12 cellular contexts compared by ENCODE assay signal in the genomic region with DNA sequence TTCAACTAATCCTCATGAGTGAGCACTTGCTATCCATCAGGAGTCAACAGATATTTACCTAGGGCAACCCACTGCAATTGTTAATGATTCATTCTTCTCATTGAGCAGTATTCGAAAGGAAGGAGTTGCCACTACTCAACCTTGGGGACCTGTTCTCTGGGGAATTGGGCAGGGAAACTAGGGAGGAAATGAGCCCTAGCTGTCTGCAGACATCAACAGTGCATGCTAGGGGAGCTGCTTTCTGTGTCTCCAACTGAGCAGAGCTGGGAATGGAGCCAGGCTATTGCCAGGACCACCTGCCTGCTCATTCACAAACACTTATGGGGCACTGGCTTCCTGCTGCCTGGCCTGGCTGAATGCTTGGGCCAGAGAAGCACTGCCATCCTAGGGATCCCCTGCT.
DNase-seq lines count a peak whose midpoint lies in the region; ATAC-seq, FAIRE-seq and TF ChIP-seq lines count a peak whose summit lies in the region.
"Had no signal": no experiment of that assay in that cellular context is flagged by ENCODE, and none has a peak within 500 bp of the region (broad histone marks: within the 10 kb centered on the region; RNA-seq: fewer than 3 reads in every experiment).

No MANE protein-coding gene starts in this region.

- no peak overlapping the region for H3K27ac Mint-ChIP-seq in nephron progenitor cell
- H3K27ac Mint-ChIP-seq: activated naive CD4-positive, alpha-beta T cell treated with anti-CD3 and anti-CD28 coated beads, Interleukin-2, amount 10 ng/mL, durations not matched to agents 7 days and 5 days had no signal

- FAIRE-seq in GM12891 (lab: Jason Lieb, UNC), result no peak
- FAIRE-seq: frontal cortex had no signal

- H3K27me3 Mint-ChIP-seq in nephron progenitor cell (ENCODE audit: low read depth, poor library complexity), result peaks cover 4% of the 10 kb centered on the region

- H3K4me3 Mint-ChIP-seq in nephron progenitor cell, result no peak overlapping the region
- H3K4me3 Mint-ChIP-seq: activated naive CD4-positive, alpha-beta T cell treated with anti-CD3 and anti-CD28 coated beads, Interleukin-2, amount 10 ng/mL, durations not matched to agents 7 days and 5 days had no signal

- H3K9me3 Mint-ChIP-seq in nephron progenitor cell, result no peaks in the 10 kb centered on the region
- H3K9me3 Mint-ChIP-seq: activated naive CD4-positive, alpha-beta T cell treated with anti-CD3 and anti-CD28 coated beads, Interleukin-2, amount 10 ng/mL, durations not matched to agents 7 days and 5 days had no signal

- no peak for TF ChIP-seq CTCF in nephron progenitor cell (IDR thresholded peaks at IDR 0.05)

- H3K4me1 Mint-ChIP-seq in nephron progenitor cell, result no peaks in the 10 kb centered on the region

- peak; percentile 45 for DNase-seq in COLO668 (lab: John Stamatoyannopoulos, UW; ENCODE audit: unreplicated experiment)
- DNase-seq in NCI-H524 treated with DMSO at 0.1 percent for 48 hours (lab: John Stamatoyannopoulos, UW), result peak; percentile 46
- DNase-seq in SIG-M5 (lab: John Stamatoyannopoulos, UW), result no peak
- no peak for DNase-seq in nephron progenitor cell
- no peak for DNase-seq in GM12891 (ENCODE audit: insufficient read length, low spot score)
- DNase-seq: activated naive CD4-positive, alpha-beta T cell treated with anti-CD3 and anti-CD28 coated beads, Interleukin-2, amount 10 ng/mL, durations not matched to agents 7 days and 5 days; left lung; NCI-H187 treated with DMSO at 0.1 percent for 48 hours had no signal

- no peaks in the 10 kb centered on the region for H3K36me3 Mint-ChIP-seq in nephron progenitor cell (ENCODE audit: low read depth)
- H3K36me3 Mint-ChIP-seq: activated naive CD4-positive, alpha-beta T cell treated with anti-CD3 and anti-CD28 coated beads, Interleukin-2, amount 10 ng/mL, durations not matched to agents 7 days and 5 days had no signal

- ATAC-seq in GM21390 (IDR thresholded peaks at IDR 0.05; ENCODE audit: unreplicated experiment) (peak; percentile 67), HG03460 (IDR thresholded peaks at IDR 0.05; ENCODE audit: unreplicated experiment) (peak; percentile 78), SK-N-SH treated with all-trans-retinoic acid at 6 μM for 48 hours (no peak)
- ATAC-seq: left lung had no signal

- TF ChIP-seq POLR2A in GM12891 (IDR thresholded peaks at IDR 0.05; ENCODE audit: low read depth, low read length), result no peak

TF ChIP-seq in SK-N-SH treated with all-trans-retinoic acid at 6 μM for 48 hours, 23 proteins besides CTCF, POLR2A, EP300 and RAD21:
- no peak for TF ChIP-seq ZC3H10 (CRISPR knock-in tag; IDR thresholded peaks at IDR 0.05)
- TF ChIP-seq, protein P1, sequence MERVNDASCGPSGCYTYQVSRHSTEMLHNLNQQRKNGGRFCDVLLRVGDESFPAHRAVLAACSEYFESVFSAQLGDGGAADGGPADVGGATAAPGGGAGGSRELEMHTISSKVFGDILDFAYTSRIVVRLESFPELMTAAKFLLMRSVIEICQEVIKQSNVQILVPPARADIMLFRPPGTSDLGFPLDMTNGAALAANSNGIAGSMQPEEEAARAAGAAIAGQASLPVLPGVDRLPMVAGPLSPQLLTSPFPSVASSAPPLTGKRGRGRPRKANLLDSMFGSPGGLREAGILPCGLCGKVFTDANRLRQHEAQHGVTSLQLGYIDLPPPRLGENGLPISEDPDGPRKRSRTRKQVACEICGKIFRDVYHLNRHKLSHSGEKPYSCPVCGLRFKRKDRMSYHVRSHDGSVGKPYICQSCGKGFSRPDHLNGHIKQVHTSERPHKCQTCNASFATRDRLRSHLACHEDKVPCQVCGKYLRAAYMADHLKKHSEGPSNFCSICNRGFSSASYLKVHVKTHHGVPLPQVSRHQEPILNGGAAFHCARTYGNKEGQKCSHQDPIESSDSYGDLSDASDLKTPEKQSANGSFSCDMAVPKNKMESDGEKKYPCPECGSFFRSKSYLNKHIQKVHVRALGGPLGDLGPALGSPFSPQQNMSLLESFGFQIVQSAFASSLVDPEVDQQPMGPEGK (CRISPR knock-in tag; IDR thresholded peaks at IDR 0.05; ENCODE audit: borderline replicate concordance), result no peak
- no peak for TF ChIP-seq ISL1 (CRISPR knock-in tag; IDR thresholded peaks at IDR 0.05)
TF ChIP-seq in SK-N-SH treated with all-trans-retinoic acid at 6 μM for 48 hours: peak in this region for 0.

TF ChIP-seq in GM12891, 5 proteins besides CTCF, POLR2A, EP300 and RAD21:
- TF ChIP-seq PAX5 (IDR thresholded peaks at IDR 0.05; ENCODE audit: insufficient read depth, low read length, severe bottlenecking) (no peak), POLR2AphosphoS5 (IDR thresholded peaks at IDR 0.05; ENCODE audit: low read depth, low read length) (no peak), SPI1 (IDR thresholded peaks at IDR 0.05; ENCODE audit: low read depth, low read length) (no peak), TAF1 (IDR thresholded peaks at IDR 0.05; ENCODE audit: low read depth, low read length) (no peak), POU2F2 (IDR thresholded peaks at IDR 0.05; ENCODE audit: low read depth, low read length) (no peak)

Comparison
In these comparisons a context has a peak if more than half of its experiments do, and no peak if none do; other contexts are left out.
1. DNase-seq: peak in COLO668 (single experiment) and NCI-H524 treated with DMSO at 0.1 percent for 48 hours (single experiment); none in SIG-M5 (single experiment), nephron progenitor cell (single experiment) and GM12891 (single experiment).